ENCODE assay signal across 8 cellular contexts in the genomic region with DNA sequence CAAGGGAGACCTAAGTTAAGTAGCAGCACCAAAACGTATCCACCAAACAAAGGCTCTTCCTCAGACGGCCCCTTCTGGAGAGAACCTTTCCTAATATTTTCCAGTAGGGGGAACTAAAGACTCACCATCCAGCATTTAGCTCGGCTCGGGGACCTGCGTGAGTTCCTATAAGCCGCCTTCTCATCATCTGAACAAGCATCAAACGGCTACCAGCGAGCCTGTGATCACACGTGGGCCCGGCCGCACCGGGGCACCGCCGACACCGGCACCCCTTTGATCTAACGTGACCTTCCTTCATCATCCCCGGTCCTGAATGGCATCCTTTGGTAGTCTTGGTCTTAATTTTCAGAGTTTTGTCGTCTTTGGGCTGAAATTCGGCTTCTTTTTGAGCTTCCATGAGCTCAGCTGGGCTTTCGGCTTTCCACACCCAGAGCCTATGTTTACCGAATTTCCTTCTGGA. TPM values are rescaled to one million over a fixed set of nuclear protein-coding genes. Genes with fewer than 3 reads are reported as not detected.
DNase-seq lines count a peak whose midpoint lies in the region; ATAC-seq and TF ChIP-seq lines count a peak whose summit lies in the region.

No MANE protein-coding gene starts in this region.

- WGBS in mesodermal cell (ENCODE audit: insufficient coverage in 2 of 2), 2 experiments = 0 to 1% methylated on average over 9 to 18 of the region's 21 CpGs

- no peaks in the 10 kb centered on the region for H3K4me1 ChIP-seq in mesodermal cell (ENCODE audit: control insufficient read depth, insufficient read depth, low read length, poor library complexity, severe bottlenecking)
- H3K4me1 ChIP-seq in vagina = peaks cover 10% of the 10 kb centered on the region

- no peaks in the 10 kb centered on the region for H3K9me3 ChIP-seq in mesodermal cell (ENCODE audit: control insufficient read depth, low read length)
- no peaks in the 10 kb centered on the region for H3K9me3 ChIP-seq in vagina

- TF ChIP-seq CTCF in vagina (IDR thresholded peaks at IDR 0.05) = peak in 2 of 3 experiments; percentile 58 to 65

- ATAC-seq in GM19025 (IDR thresholded peaks at IDR 0.05; ENCODE audit: low read depth, unreplicated experiment) = peak; percentile 76
- ATAC-seq in GM21515 (IDR thresholded peaks at IDR 0.05; ENCODE audit: unreplicated experiment) = no peak

- H3K27ac ChIP-seq in epithelial cell of prostate = no peak overlapping the region
- peak overlapping the region; percentile 11 for H3K27ac ChIP-seq in mesodermal cell (ENCODE audit: low read depth, low read length, severe bottlenecking)
- peak overlapping the region; percentile 67 for H3K27ac ChIP-seq in vagina

- H3K4me3 ChIP-seq in mesodermal cell (ENCODE audit: extremely low read depth, insufficient read depth, low read length, poor library complexity, severe bottlenecking) (peak overlapping the region; percentile 60), vagina (peak overlapping the region; percentile 58 to 66)

- H3K36me3 ChIP-seq in mesodermal cell (ENCODE audit: control insufficient read depth, insufficient read depth, low read length) (no peaks in the 10 kb centered on the region), vagina (no peaks in the 10 kb centered on the region)

- intact Hi-C loops in vagina (cut with DNase I) = loop anchor here (10.0 kb wide), 1 partner anchor 1606 kb away; no protein-coding TSS in a partner anchor

- peak; percentile 74 for DNase-seq in AG08395 (ENCODE audit: low spot score)
- peak; percentile 86 for DNase-seq in NCI-H1105 treated with DMSO at 0.1 percent for 48 hours (lab: John Stamatoyannopoulos, UW)
- DNase-seq in SK-N-DZ (ENCODE audit: low spot score) = peak; percentile 92
- DNase-seq in epithelial cell of prostate (ENCODE audit: low read depth, low spot score) = peak; percentile 54
- peak in 1 of 2 donors; percentile 90 for DNase-seq in vagina (ENCODE audit: extremely low spot score in 2 of 2)

- peak in 1 of 2 donors; percentile 28 for TF ChIP-seq POLR2A in vagina (IDR thresholded peaks at IDR 0.05)

- no peaks in the 10 kb centered on the region for H3K27me3 ChIP-seq in vagina

RNA-seq across cellular contexts. Expression of a gene that starts 1.4 kb away (rescaled TPM):
- 6.5 and 7.1 TPM in 2 replicates for polyA plus RNA-seq in SK-N-DZ (2014; cell fraction: cytosol; rRNA removed)
- polyA plus RNA-seq in SK-N-DZ (2014; cell fraction: nucleus; rRNA removed) = 4.4 and 4.9 TPM in 2 replicates
- polyA plus RNA-seq in mesodermal cell (2013, experiment 1 of 2) = 29.2 TPM
- 25.2 TPM for polyA plus RNA-seq in mesodermal cell (2013, experiment 2 of 2)
- total RNA-seq in vagina = 11.0 TPM
